Comparison of ENCODE assay signal across 17 cellular contexts in the genomic region with DNA sequence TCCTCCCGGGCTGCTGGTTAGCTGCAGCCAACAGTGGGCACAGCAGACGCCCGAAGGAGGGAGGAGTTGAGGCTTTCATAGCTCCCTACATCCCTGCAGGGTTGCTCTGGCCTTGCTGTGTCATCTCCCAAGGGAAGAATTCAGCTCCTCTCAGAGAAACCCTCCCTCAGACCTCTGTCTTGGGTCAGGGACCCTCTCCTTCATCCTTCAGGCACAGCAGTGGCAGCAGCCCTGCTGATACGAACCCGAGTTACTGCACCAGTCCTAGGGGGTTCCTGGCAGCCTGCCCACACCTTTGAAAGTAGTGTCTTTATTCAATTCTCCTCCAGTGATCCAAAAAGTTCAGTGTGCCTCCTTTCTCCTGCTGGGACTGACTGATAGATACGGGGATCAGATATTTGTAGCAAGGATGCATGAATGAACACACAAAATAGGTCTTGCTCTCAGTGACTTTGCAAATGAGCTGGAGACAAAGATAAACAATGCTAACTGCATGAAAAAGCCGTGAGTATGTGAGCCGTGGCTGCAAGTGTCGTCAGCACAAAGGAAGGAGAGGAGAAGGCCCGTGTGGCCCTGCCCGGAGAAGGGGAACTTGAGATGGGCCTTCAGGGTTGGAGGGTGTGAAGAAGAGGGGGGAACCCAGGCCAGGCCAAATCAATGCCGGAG.
DNase-seq lines count a peak whose midpoint lies in the region; ATAC-seq lines count a peak whose summit lies in the region.
"Had no signal": no experiment of that assay in that cellular context is flagged by ENCODE, and none has a peak within 500 bp of the region (broad histone marks: within the 10 kb centered on the region; RNA-seq: fewer than 3 reads in every experiment).

No MANE protein-coding gene starts in this region.

- ATAC-seq in GM18519 (IDR thresholded peaks at IDR 0.05; ENCODE audit: low FRiP score, unreplicated experiment) (no peak), GM21529 (IDR thresholded peaks at IDR 0.05; ENCODE audit: unreplicated experiment) (no peak)
- ATAC-seq: activated T-cell treated with anti-CD3 and anti-CD28 coated beads, Interleukin-2, amount 50 U/mL, for 72 hours had no signal

- DNase-seq in NCI-H2107 treated with DMSO at 0.1 percent for 48 hours (lab: John Stamatoyannopoulos, UW; ENCODE audit: unreplicated experiment) (peak; percentile 58), NCI-H2107 (lab: John Stamatoyannopoulos, UW) (no peak), SK-N-DZ (ENCODE audit: low spot score) (peak; percentile 25), kidney glomerular epithelial cell (lab: John Stamatoyannopoulos, UW) (peak; percentile 30), A172 (ENCODE audit: low spot score) (no peak), AML-193 (lab: John Stamatoyannopoulos, UW) (no peak)
- DNase-seq: 8988T; activated naive CD8-positive, alpha-beta T cell treated with anti-CD3 and anti-CD28 coated beads for 36 hours; activated T-cell treated with anti-CD3 and anti-CD28 coated beads, Interleukin-2, amount 50 U/mL, for 72 hours; colonic mucosa; NCI-H1048; NCI-H82; SHP77 treated with DMSO at 0.1 percent for 48 hours; stimulated activated CD4-positive, alpha-beta T cell treated with anti-CD3 and anti-CD28 coated beads, Interleukin-2, amount 100 ng/mL, for 48 hours; stomach had no signal

Comparison
In these comparisons a context has a peak if more than half of its experiments do, and no peak if none do; other contexts are left out.
1. DNase-seq: peak in NCI-H2107 treated with DMSO at 0.1 percent for 48 hours (single experiment), SK-N-DZ (single experiment) and kidney glomerular epithelial cell (single experiment); none in NCI-H2107 (single experiment), A172 (single experiment) and AML-193 (0 of 2).